ENCODE assay signal across 17 cellular contexts in the genomic region with DNA sequence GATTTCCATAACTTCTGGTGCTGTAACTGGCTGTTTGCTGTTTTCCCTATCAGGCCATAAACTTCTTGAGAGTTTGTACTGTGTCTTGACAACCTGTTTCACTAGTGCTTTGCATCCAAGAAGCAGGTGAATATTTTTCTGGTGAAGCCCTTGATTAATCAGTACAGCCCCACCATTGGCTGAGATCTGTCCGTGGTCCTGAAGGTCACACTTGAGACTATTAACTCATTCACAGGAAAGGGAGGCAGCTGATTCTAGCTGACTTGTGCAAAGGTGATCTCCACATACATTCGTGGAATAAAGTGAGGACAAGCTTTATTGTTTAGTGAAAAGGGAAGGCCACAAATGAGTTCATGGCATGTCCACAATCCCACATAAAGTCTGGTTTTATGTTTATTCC.
A peak's percentile ranks its signal among the peaks of the same experiment; 100 is the strongest.
DNase-seq lines count a peak whose midpoint lies in the region; ATAC-seq and TF ChIP-seq lines count a peak whose summit lies in the region.
"Had no signal": no experiment of that assay in that cellular context is flagged by ENCODE, and none has a peak within 500 bp of the region (broad histone marks: within the 10 kb centered on the region; RNA-seq: fewer than 3 reads in every experiment).

No MANE protein-coding gene starts in this region.

- H3K36me3 Mint-ChIP-seq in WTC11: peaks cover 72% of the 10 kb centered on the region

- peaks cover 8% of the 10 kb centered on the region for H3K27me3 Mint-ChIP-seq in WTC11 (ENCODE audit: low read depth)
- H3K27me3 Mint-ChIP-seq: B cell; CD4-positive, alpha-beta T cell had no signal

- TF ChIP-seq RAD21 in liver (IDR thresholded peaks at IDR 0.05): no peak

- H3K4me1 ChIP-seq in DND-41 (ENCODE audit: insufficient read depth, low read length) (no peaks in the 10 kb centered on the region), liver (ENCODE audit: control insufficient read depth in 4 of 4, insufficient read depth in 4 of 4, low read length in 3 of 4) (no peaks in the 10 kb centered on the region)

- no peak overlapping the region for H2AFZ ChIP-seq in DND-41 (ENCODE audit: low read depth, low read length)

- POLR2A ChIA-PET in WTC11 (lab: Charles Lee): no interaction called here

- TF ChIP-seq CTCF in DND-41 (IDR thresholded peaks at IDR 0.05; ENCODE audit: borderline replicate concordance, extremely low read depth, low read length, poor library complexity, severe bottlenecking) (no peak), liver (IDR thresholded peaks at IDR 0.05; ENCODE audit: low read depth, low read length, missing input control) (no peak), WTC11 (IDR thresholded peaks at IDR 0.05) (no peak)

- H3K4me3 ChIP-seq in DND-41 (ENCODE audit: low read depth in 1 of 2, low read length in 2 of 2) (no peak overlapping the region), liver (ENCODE audit: low read depth in 1 of 3, low read length in 3 of 3) (no peak overlapping the region)
- H3K4me3 ChIP-seq in Jurkat, Clone E6-1 (ENCODE audit: low read length): no peak overlapping the region
- H3K4me3 ChIP-seq: SK-N-MC had no signal

- WGBS in liver: 10% methylated on average over 2 of the region's 2 CpGs

- no peak overlapping the region for H3K9ac ChIP-seq in DND-41 (ENCODE audit: low read depth, low read length)
- no peak overlapping the region for H3K9ac ChIP-seq in liver (ENCODE audit: low read depth in 1 of 2, low read length in 2 of 2)

- intact Hi-C loops in Right ventricle myocardium superior (cut with DNase I): no loop called here

- H3K27ac Mint-ChIP-seq in WTC11: no peak overlapping the region
- H3K27ac Mint-ChIP-seq: B cell; CD4-positive, alpha-beta T cell; H9; T-helper 1 cell treated with Interleukin-12 subunit alpha and Interleukin-12 subunit beta and Interleukin-4 antibody, amounts not matched to agents 30 μg/mL and 1 μg/mL, for 36 hours had no signal

- no peak overlapping the region for H3K27ac ChIP-seq in DND-41 (ENCODE audit: low read length)
- no peak overlapping the region for H3K27ac ChIP-seq in liver (ENCODE audit: low read depth in 1 of 2, low read length in 2 of 2)
- H3K27ac ChIP-seq: SK-N-MC had no signal

- no peaks in the 10 kb centered on the region for H3K9me3 ChIP-seq in DND-41 (ENCODE audit: insufficient read depth, low read length, severe bottlenecking)
- peaks cover 1 to 6% (median 5%) of the 10 kb centered on the region in 4 donors for H3K9me3 ChIP-seq in liver (ENCODE audit: control insufficient read depth in 4 of 4, low read length in 3 of 4)

- CTCF ChIA-PET in WTC11 (lab: Charles Lee): no interaction called here

- H3K36me3 ChIP-seq in DND-41 (ENCODE audit: insufficient read depth, low read length): no peaks in the 10 kb centered on the region
- no peaks in the 10 kb centered on the region for H3K36me3 ChIP-seq in liver (ENCODE audit: control insufficient read depth in 4 of 4, insufficient read depth in 3 of 4, low read depth in 1 of 4, low read length in 3 of 4)

- ATAC-seq in DND-41 (ENCODE audit: insufficient read depth, low read depth): 0 out of 3 replicates have a peak, but pooled peaks have one; percentile 56
- no peak for ATAC-seq in WTC11
- no peak for ATAC-seq in HG03432 (IDR thresholded peaks at IDR 0.05; ENCODE audit: unreplicated experiment)
- ATAC-seq in Right ventricle myocardium superior (ENCODE audit: poor library complexity): no peak

- H4K20me1 ChIP-seq in DND-41 (ENCODE audit: insufficient read depth, low read length): no peaks in the 10 kb centered on the region

- no peak overlapping the region for H3K4me2 ChIP-seq in DND-41 (ENCODE audit: insufficient read depth, low read length)

- peaks cover 81% of the 10 kb centered on the region for H3K9me3 Mint-ChIP-seq in WTC11

- H3K27me3 ChIP-seq in DND-41 (ENCODE audit: insufficient read depth, low read length, poor library complexity) (no peaks in the 10 kb centered on the region), liver (ENCODE audit: control insufficient read depth in 4 of 4, insufficient read depth in 4 of 4, low read length in 3 of 4) (no peaks in the 10 kb centered on the region)

- DNase-seq in DND-41 (peak; percentile 61), WTC11 (ENCODE audit: low spot score) (no peak), KG1 (lab: John Stamatoyannopoulos, UW) (no peak), Right ventricle myocardium superior (no peak)
- peak; percentile 1 for DNase-seq in Jurkat, Clone E6-1 (ENCODE audit: low read depth, low spot score)
- DNase-seq: CD4-positive, alpha-beta T cell; H9; KBM-7; NCI-H1930; NCI-H2171 treated with DMSO at 0.1 percent for 48 hours; NCI-H82 had no signal

- no peaks in the 10 kb centered on the region for H3K4me1 Mint-ChIP-seq in WTC11
- H3K4me1 Mint-ChIP-seq: B cell, H9 had no signal

- H3K79me2 ChIP-seq in DND-41 (ENCODE audit: insufficient read depth, low read length): no peaks in the 10 kb centered on the region

- H3K4me3 Mint-ChIP-seq in WTC11: no peak overlapping the region
- H3K4me3 Mint-ChIP-seq: B cell; CD4-positive, alpha-beta T cell; H9; T-helper 1 cell treated with Interleukin-12 subunit alpha and Interleukin-12 subunit beta and Interleukin-4 antibody, amounts not matched to agents 30 μg/mL and 1 μg/mL, for 36 hours had no signal

TF ChIP-seq in PFSK-1, 5 proteins besides CTCF, POLR2A, EP300 and RAD21 (continues in another document):
- TF ChIP-seq SIN3A (IDR thresholded peaks at IDR 0.05; ENCODE audit: borderline replicate concordance, insufficient read depth, low read length) (no peak), TAF1 (IDR thresholded peaks at IDR 0.05; ENCODE audit: borderline replicate concordance, insufficient read depth, low read length) (no peak), POLR2AphosphoS5 (IDR thresholded peaks at IDR 0.05; ENCODE audit: low read depth, low read length) (no peak)

TF ChIP-seq in liver, 16 proteins besides CTCF, POLR2A, EP300 and RAD21:
- TF ChIP-seq YY1 (IDR thresholded peaks at IDR 0.05) (no peak), SP1 (IDR thresholded peaks at IDR 0.05) (no peak)
- TF ChIP-seq, protein P1, sequence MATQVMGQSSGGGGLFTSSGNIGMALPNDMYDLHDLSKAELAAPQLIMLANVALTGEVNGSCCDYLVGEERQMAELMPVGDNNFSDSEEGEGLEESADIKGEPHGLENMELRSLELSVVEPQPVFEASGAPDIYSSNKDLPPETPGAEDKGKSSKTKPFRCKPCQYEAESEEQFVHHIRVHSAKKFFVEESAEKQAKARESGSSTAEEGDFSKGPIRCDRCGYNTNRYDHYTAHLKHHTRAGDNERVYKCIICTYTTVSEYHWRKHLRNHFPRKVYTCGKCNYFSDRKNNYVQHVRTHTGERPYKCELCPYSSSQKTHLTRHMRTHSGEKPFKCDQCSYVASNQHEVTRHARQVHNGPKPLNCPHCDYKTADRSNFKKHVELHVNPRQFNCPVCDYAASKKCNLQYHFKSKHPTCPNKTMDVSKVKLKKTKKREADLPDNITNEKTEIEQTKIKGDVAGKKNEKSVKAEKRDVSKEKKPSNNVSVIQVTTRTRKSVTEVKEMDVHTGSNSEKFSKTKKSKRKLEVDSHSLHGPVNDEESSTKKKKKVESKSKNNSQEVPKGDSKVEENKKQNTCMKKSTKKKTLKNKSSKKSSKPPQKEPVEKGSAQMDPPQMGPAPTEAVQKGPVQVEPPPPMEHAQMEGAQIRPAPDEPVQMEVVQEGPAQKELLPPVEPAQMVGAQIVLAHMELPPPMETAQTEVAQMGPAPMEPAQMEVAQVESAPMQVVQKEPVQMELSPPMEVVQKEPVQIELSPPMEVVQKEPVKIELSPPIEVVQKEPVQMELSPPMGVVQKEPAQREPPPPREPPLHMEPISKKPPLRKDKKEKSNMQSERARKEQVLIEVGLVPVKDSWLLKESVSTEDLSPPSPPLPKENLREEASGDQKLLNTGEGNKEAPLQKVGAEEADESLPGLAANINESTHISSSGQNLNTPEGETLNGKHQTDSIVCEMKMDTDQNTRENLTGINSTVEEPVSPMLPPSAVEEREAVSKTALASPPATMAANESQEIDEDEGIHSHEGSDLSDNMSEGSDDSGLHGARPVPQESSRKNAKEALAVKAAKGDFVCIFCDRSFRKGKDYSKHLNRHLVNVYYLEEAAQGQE (IDR thresholded peaks at IDR 0.05): peak; percentile 84

TF ChIP-seq in WTC11, 78 proteins besides CTCF, POLR2A, EP300 and RAD21:
- no peak for TF ChIP-seq MXD4 (CRISPR knock-in tag; IDR thresholded peaks at IDR 0.05; ENCODE audit: borderline replicate concordance)
- TF ChIP-seq, protein P2, sequence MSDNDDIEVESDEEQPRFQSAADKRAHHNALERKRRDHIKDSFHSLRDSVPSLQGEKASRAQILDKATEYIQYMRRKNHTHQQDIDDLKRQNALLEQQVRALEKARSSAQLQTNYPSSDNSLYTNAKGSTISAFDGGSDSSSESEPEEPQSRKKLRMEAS (CRISPR knock-in tag; IDR thresholded peaks at IDR 0.05): no peak

Comparison
In these comparisons a context has a peak if more than half of its experiments do, and no peak if none do; other contexts are left out.
1. DNase-seq: peak in DND-41 (single experiment) and Jurkat, Clone E6-1 (single experiment); none in WTC11 (single experiment), KG1 (single experiment) and Right ventricle myocardium superior (single experiment).